Comparison of ENCODE assay signal across 1 cellular context in the genomic region with DNA sequence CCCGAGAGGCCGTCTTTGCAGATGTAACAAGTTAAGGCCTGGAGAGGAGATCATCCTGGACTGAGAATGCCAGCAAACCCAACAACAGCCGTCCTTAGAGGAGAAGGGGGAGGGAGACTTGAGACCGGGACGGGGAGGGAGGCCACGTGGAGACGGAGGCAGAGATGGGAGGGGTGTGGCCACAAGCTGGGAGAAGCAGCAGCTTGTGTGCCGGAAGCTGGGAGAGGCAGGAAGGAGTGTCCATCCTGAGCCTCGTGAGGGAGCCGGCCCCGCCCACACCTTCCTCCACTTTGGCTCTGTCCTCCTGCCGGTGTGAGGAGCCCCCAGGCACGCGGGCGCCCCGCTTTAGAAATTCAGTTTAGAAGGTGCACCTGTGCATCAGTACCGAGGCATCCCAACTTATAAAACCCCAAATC.
A peak's percentile ranks its signal among the peaks of the same experiment; 100 is the strongest.
TF ChIP-seq lines count a peak whose summit lies in the region.

No MANE protein-coding gene starts in this region.

TF ChIP-seq in K562, 482 proteins besides CTCF, POLR2A, EP300 and RAD21 (continued from another document and continues in another):
- TF ChIP-seq, protein P1, sequence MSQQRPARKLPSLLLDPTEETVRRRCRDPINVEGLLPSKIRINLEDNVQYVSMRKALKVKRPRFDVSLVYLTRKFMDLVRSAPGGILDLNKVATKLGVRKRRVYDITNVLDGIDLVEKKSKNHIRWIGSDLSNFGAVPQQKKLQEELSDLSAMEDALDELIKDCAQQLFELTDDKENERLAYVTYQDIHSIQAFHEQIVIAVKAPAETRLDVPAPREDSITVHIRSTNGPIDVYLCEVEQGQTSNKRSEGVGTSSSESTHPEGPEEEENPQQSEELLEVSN (IDR thresholded peaks at IDR 0.05; ENCODE audit: borderline replicate concordance in 1 of 2, extremely low read depth in 1 of 2, insufficient read depth in 1 of 2, insufficient read length in 1 of 2, low read depth in 1 of 2, low read length in 1 of 2, poor library complexity in 1 of 2, severe bottlenecking in 1 of 2): peak in 1 of 2 experiments; percentile 38
- TF ChIP-seq FOXK2 (conservative IDR thresholded peaks at IDR 0.05 in 1 of 2, IDR thresholded peaks at IDR 0.05 in 1 of 2; ENCODE audit: low read depth in 2 of 2) (peak in 1 of 2 experiments; percentile 37; a peak in 1 of 4 replicates), ZNF57 (CRISPR knock-in tag; IDR thresholded peaks at IDR 0.05) (no peak), KDM2B (CRISPR knock-in tag; IDR thresholded peaks at IDR 0.05) (no peak), ZNF707 (CRISPR knock-in tag; conservative IDR thresholded peaks at IDR 0.05) (no peak), KLF13 (tag; IDR thresholded peaks at IDR 0.05; ENCODE audit: borderline replicate concordance, low read depth) (peak; percentile 32; the same call in 1 of the 2 replicates), PTTG1 (tag; IDR thresholded peaks at IDR 0.05; ENCODE audit: low read depth) (no peak), SIN3A (IDR thresholded peaks at IDR 0.05; ENCODE audit: borderline replicate concordance in 2 of 2, control insufficient read depth in 1 of 2, low read depth in 2 of 2, low read length in 2 of 2) (peak in 1 of 2 experiments; percentile 43; a peak in 1 of 4 replicates), ZFPM2 (CRISPR knock-in tag; IDR thresholded peaks at IDR 0.05) (no peak), HDAC1 (IDR thresholded peaks at IDR 0.05) (peak in 1 of 2 experiments; percentile 76; a peak in 2 of 4 replicates), ZNF274 (IDR thresholded peaks at IDR 0.05; ENCODE audit: borderline replicate concordance, low read depth, low read length) (no peak), RAD51 (IDR thresholded peaks at IDR 0.05; ENCODE audit: borderline replicate concordance, low read depth) (0 out of 2 replicates have a peak, but pooled peaks have one; percentile 25), CAMTA2 (CRISPR knock-in tag; conservative IDR thresholded peaks at IDR 0.05) (no peak), MYC (IDR thresholded peaks at IDR 0.05; ENCODE audit: low read depth, low read length) (peak; percentile 86), MYC (CRISPR knock-in tag; IDR thresholded peaks at IDR 0.05; ENCODE audit: borderline replicate concordance, low read depth) (no peak), ELF1 (tag; IDR thresholded peaks at IDR 0.05) (no peak), ETV1 (tag; conservative IDR thresholded peaks at IDR 0.05; ENCODE audit: low read depth) (peak; percentile 37; the same call in 1 of the 2 replicates), ZFP1 (CRISPR knock-in tag; IDR thresholded peaks at IDR 0.05) (no peak), GABPA (tag; conservative IDR thresholded peaks at IDR 0.05; ENCODE audit: low read depth) (peak; percentile 62)
- TF ChIP-seq, protein P2, sequence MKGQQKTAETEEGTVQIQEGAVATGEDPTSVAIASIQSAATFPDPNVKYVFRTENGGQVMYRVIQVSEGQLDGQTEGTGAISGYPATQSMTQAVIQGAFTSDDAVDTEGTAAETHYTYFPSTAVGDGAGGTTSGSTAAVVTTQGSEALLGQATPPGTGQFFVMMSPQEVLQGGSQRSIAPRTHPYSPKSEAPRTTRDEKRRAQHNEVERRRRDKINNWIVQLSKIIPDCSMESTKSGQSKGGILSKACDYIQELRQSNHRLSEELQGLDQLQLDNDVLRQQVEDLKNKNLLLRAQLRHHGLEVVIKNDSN (CRISPR knock-in tag; IDR thresholded peaks at IDR 0.05): peak; percentile 65
- TF ChIP-seq, protein P3, sequence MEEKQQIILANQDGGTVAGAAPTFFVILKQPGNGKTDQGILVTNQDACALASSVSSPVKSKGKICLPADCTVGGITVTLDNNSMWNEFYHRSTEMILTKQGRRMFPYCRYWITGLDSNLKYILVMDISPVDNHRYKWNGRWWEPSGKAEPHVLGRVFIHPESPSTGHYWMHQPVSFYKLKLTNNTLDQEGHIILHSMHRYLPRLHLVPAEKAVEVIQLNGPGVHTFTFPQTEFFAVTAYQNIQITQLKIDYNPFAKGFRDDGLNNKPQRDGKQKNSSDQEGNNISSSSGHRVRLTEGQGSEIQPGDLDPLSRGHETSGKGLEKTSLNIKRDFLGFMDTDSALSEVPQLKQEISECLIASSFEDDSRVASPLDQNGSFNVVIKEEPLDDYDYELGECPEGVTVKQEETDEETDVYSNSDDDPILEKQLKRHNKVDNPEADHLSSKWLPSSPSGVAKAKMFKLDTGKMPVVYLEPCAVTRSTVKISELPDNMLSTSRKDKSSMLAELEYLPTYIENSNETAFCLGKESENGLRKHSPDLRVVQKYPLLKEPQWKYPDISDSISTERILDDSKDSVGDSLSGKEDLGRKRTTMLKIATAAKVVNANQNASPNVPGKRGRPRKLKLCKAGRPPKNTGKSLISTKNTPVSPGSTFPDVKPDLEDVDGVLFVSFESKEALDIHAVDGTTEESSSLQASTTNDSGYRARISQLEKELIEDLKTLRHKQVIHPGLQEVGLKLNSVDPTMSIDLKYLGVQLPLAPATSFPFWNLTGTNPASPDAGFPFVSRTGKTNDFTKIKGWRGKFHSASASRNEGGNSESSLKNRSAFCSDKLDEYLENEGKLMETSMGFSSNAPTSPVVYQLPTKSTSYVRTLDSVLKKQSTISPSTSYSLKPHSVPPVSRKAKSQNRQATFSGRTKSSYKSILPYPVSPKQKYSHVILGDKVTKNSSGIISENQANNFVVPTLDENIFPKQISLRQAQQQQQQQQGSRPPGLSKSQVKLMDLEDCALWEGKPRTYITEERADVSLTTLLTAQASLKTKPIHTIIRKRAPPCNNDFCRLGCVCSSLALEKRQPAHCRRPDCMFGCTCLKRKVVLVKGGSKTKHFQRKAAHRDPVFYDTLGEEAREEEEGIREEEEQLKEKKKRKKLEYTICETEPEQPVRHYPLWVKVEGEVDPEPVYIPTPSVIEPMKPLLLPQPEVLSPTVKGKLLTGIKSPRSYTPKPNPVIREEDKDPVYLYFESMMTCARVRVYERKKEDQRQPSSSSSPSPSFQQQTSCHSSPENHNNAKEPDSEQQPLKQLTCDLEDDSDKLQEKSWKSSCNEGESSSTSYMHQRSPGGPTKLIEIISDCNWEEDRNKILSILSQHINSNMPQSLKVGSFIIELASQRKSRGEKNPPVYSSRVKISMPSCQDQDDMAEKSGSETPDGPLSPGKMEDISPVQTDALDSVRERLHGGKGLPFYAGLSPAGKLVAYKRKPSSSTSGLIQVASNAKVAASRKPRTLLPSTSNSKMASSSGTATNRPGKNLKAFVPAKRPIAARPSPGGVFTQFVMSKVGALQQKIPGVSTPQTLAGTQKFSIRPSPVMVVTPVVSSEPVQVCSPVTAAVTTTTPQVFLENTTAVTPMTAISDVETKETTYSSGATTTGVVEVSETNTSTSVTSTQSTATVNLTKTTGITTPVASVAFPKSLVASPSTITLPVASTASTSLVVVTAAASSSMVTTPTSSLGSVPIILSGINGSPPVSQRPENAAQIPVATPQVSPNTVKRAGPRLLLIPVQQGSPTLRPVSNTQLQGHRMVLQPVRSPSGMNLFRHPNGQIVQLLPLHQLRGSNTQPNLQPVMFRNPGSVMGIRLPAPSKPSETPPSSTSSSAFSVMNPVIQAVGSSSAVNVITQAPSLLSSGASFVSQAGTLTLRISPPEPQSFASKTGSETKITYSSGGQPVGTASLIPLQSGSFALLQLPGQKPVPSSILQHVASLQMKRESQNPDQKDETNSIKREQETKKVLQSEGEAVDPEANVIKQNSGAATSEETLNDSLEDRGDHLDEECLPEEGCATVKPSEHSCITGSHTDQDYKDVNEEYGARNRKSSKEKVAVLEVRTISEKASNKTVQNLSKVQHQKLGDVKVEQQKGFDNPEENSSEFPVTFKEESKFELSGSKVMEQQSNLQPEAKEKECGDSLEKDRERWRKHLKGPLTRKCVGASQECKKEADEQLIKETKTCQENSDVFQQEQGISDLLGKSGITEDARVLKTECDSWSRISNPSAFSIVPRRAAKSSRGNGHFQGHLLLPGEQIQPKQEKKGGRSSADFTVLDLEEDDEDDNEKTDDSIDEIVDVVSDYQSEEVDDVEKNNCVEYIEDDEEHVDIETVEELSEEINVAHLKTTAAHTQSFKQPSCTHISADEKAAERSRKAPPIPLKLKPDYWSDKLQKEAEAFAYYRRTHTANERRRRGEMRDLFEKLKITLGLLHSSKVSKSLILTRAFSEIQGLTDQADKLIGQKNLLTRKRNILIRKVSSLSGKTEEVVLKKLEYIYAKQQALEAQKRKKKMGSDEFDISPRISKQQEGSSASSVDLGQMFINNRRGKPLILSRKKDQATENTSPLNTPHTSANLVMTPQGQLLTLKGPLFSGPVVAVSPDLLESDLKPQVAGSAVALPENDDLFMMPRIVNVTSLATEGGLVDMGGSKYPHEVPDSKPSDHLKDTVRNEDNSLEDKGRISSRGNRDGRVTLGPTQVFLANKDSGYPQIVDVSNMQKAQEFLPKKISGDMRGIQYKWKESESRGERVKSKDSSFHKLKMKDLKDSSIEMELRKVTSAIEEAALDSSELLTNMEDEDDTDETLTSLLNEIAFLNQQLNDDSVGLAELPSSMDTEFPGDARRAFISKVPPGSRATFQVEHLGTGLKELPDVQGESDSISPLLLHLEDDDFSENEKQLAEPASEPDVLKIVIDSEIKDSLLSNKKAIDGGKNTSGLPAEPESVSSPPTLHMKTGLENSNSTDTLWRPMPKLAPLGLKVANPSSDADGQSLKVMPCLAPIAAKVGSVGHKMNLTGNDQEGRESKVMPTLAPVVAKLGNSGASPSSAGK (IDR thresholded peaks at IDR 0.05): peak; percentile 52
- TF ChIP-seq, protein P4, sequence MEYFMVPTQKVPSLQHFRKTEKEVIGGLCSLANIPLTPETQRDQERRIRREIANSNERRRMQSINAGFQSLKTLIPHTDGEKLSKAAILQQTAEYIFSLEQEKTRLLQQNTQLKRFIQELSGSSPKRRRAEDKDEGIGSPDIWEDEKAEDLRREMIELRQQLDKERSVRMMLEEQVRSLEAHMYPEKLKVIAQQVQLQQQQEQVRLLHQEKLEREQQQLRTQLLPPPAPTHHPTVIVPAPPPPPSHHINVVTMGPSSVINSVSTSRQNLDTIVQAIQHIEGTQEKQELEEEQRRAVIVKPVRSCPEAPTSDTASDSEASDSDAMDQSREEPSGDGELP (CRISPR knock-in tag; IDR thresholded peaks at IDR 0.05; ENCODE audit: borderline replicate concordance): no peak
- TF ChIP-seq, protein P5, sequence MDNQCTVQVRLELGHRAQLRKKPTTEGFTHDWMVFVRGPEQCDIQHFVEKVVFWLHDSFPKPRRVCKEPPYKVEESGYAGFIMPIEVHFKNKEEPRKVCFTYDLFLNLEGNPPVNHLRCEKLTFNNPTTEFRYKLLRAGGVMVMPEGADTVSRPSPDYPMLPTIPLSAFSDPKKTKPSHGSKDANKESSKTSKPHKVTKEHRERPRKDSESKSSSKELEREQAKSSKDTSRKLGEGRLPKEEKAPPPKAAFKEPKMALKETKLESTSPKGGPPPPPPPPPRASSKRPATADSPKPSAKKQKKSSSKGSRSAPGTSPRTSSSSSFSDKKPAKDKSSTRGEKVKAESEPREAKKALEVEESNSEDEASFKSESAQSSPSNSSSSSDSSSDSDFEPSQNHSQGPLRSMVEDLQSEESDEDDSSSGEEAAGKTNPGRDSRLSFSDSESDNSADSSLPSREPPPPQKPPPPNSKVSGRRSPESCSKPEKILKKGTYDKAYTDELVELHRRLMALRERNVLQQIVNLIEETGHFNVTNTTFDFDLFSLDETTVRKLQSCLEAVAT (IDR thresholded peaks at IDR 0.05): no peak
- TF ChIP-seq, protein P6, sequence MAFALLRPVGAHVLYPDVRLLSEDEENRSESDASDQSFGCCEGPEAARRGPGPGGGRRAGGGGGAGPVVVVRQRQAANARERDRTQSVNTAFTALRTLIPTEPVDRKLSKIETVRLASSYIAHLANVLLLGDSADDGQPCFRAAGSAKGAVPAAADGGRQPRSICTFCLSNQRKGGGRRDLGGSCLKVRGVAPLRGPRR (CRISPR knock-in tag; IDR thresholded peaks at IDR 0.05): no peak
- TF ChIP-seq, protein P7, sequence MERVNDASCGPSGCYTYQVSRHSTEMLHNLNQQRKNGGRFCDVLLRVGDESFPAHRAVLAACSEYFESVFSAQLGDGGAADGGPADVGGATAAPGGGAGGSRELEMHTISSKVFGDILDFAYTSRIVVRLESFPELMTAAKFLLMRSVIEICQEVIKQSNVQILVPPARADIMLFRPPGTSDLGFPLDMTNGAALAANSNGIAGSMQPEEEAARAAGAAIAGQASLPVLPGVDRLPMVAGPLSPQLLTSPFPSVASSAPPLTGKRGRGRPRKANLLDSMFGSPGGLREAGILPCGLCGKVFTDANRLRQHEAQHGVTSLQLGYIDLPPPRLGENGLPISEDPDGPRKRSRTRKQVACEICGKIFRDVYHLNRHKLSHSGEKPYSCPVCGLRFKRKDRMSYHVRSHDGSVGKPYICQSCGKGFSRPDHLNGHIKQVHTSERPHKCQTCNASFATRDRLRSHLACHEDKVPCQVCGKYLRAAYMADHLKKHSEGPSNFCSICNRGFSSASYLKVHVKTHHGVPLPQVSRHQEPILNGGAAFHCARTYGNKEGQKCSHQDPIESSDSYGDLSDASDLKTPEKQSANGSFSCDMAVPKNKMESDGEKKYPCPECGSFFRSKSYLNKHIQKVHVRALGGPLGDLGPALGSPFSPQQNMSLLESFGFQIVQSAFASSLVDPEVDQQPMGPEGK (CRISPR knock-in tag; IDR thresholded peaks at IDR 0.05; ENCODE audit: borderline replicate concordance): no peak
- TF ChIP-seq, protein P8, sequence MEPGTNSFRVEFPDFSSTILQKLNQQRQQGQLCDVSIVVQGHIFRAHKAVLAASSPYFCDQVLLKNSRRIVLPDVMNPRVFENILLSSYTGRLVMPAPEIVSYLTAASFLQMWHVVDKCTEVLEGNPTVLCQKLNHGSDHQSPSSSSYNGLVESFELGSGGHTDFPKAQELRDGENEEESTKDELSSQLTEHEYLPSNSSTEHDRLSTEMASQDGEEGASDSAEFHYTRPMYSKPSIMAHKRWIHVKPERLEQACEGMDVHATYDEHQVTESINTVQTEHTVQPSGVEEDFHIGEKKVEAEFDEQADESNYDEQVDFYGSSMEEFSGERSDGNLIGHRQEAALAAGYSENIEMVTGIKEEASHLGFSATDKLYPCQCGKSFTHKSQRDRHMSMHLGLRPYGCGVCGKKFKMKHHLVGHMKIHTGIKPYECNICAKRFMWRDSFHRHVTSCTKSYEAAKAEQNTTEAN (CRISPR knock-in tag; IDR thresholded peaks at IDR 0.05): no peak
- TF ChIP-seq, protein P9, sequence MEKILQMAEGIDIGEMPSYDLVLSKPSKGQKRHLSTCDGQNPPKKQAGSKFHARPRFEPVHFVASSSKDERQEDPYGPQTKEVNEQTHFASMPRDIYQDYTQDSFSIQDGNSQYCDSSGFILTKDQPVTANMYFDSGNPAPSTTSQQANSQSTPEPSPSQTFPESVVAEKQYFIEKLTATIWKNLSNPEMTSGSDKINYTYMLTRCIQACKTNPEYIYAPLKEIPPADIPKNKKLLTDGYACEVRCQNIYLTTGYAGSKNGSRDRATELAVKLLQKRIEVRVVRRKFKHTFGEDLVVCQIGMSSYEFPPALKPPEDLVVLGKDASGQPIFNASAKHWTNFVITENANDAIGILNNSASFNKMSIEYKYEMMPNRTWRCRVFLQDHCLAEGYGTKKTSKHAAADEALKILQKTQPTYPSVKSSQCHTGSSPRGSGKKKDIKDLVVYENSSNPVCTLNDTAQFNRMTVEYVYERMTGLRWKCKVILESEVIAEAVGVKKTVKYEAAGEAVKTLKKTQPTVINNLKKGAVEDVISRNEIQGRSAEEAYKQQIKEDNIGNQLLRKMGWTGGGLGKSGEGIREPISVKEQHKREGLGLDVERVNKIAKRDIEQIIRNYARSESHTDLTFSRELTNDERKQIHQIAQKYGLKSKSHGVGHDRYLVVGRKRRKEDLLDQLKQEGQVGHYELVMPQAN (IDR thresholded peaks at IDR 0.05; ENCODE audit: borderline replicate concordance): 0 out of 2 replicates have a peak, but pooled peaks have one; percentile 49
- TF ChIP-seq, protein P10, sequence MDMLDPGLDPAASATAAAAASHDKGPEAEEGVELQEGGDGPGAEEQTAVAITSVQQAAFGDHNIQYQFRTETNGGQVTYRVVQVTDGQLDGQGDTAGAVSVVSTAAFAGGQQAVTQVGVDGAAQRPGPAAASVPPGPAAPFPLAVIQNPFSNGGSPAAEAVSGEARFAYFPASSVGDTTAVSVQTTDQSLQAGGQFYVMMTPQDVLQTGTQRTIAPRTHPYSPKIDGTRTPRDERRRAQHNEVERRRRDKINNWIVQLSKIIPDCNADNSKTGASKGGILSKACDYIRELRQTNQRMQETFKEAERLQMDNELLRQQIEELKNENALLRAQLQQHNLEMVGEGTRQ (CRISPR knock-in tag; IDR thresholded peaks at IDR 0.05): peak; percentile 66
